Comparison of ENCODE assay signal across 8 cellular contexts in the genomic region with DNA sequence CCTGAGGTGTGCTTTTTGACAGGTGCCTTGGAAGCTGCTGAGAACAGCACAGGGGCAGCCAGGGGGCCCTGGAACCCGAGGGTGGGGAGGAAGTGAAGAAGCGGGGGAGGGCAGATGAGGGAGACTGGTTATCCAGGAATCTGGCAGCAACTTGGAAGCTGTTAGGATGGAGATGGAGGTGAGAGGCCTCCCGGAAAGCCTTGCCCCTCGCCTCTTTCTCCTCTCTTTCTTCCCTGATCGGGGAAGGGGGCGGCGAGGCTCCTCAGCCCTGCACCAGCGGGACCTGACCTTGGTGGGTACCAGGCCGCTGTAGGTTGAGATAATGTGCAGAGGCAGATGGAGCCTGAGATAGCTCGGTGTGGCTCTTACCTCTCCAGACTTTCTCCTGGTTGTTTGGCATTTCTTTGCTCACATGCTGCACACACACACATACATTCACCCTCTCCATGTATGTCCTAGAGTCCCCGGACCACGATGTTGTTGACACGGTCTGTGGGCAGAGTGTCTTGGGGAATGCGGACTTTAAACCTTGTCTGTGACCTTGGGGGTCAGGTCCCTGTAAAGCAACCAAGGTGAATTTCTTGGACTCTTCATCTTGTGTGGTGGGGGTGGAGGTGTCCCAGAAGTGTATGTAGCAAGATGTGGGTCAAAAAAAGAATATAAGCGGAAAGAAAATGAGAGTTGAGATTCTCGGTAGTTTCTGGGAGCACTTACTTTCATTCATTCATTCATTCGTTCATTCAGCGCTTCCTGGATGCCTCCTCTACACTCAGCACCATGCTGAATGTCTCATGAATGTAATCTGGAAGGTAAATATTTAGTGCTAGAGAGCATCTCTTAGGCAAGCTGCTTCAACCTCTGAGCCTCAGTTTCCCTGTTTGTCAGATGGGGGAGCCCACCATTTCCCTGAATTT. TPM values are rescaled to one million over a fixed set of nuclear protein-coding genes. Genes with fewer than 3 reads are reported as not detected.
A peak's percentile ranks its signal among the peaks of the same experiment; 100 is the strongest.
DNase-seq lines count a peak whose midpoint lies in the region; ATAC-seq and TF ChIP-seq lines count a peak whose summit lies in the region.

No MANE protein-coding gene starts in this region.

- 74% methylated on average over 18 of the region's 18 CpGs for WGBS in esophagus muscularis mucosa

- H4K20me1 ChIP-seq in PC-9 (ENCODE audit: insufficient read depth) (peaks cover 39% of the 10 kb centered on the region), osteoblast (ENCODE audit: insufficient read depth, low read length) (no peaks in the 10 kb centered on the region)

- TF ChIP-seq CTCF in GM13976 (IDR thresholded peaks at IDR 0.05; ENCODE audit: borderline replicate concordance, control extremely low read depth, extremely low read depth, insufficient read depth, missing control alignments) (no peak), PC-9 (conservative IDR thresholded peaks at IDR 0.05) (no peak), esophagus muscularis mucosa (IDR thresholded peaks at IDR 0.05) (no peak), osteoblast (IDR thresholded peaks at IDR 0.05; ENCODE audit: extremely low read depth, low read depth, low read length) (no peak), mucosa of descending colon (IDR thresholded peaks at IDR 0.05) (no peak)

- peaks cover 69% of the 10 kb centered on the region for H3K4me1 ChIP-seq in PC-9 (replicated peaks; ENCODE audit: insufficient read depth)
- peaks cover 7 to 20% (median 16%) of the 10 kb centered on the region in 4 donors for H3K4me1 ChIP-seq in esophagus muscularis mucosa
- peaks cover 14% of the 10 kb centered on the region for H3K4me1 ChIP-seq in osteoblast (ENCODE audit: insufficient read depth, low read length)
- H3K4me1 ChIP-seq in mucosa of descending colon (ENCODE audit: low read depth), result peaks cover 8% of the 10 kb centered on the region

- intact Hi-C loops in PC-9 (cut with micrococcal nuclease; ENCODE audit: unreplicated experiment) (no loop called here), esophagus muscularis mucosa (cut with DNase I) (no loop called here), mucosa of descending colon (cut with DNase I, micrococcal nuclease) (no loop called here)

- TF ChIP-seq EP300 in esophagus muscularis mucosa (IDR thresholded peaks at IDR 0.05), result no peak

- no peak for TF ChIP-seq POLR2A in esophagus muscularis mucosa (IDR thresholded peaks at IDR 0.05; ENCODE audit: low read depth)

- H3K4me3 ChIP-seq in PC-9, result peak overlapping the region; percentile 63
- H3K4me3 ChIP-seq in esophagus muscularis mucosa, result peak overlapping the region; percentile 50 to 62 (median 52)
- H3K4me3 ChIP-seq in osteoblast (ENCODE audit: insufficient read depth, low read length), result peak overlapping the region; percentile 70
- no peak overlapping the region for H3K4me3 ChIP-seq in mucosa of descending colon

- peaks cover 33% of the 10 kb centered on the region for H3F3A ChIP-seq in PC-9 (ENCODE audit: insufficient read depth, low read depth)

- H3K79me2 ChIP-seq in PC-9 (ENCODE audit: low read depth) (peaks cover 69% of the 10 kb centered on the region), osteoblast (ENCODE audit: insufficient read depth, low read length) (no peaks in the 10 kb centered on the region)

- no peak overlapping the region for H2AFZ ChIP-seq in PC-9
- H2AFZ ChIP-seq in osteoblast (ENCODE audit: low read length), result no peak overlapping the region

- H3K9me3 ChIP-seq in PC-9 (ENCODE audit: insufficient read depth, low read depth) (no peaks in the 10 kb centered on the region), esophagus muscularis mucosa (no peaks in the 10 kb centered on the region), osteoblast (ENCODE audit: low read depth, low read length) (no peaks in the 10 kb centered on the region), mucosa of descending colon (no peaks in the 10 kb centered on the region)

- CTCF ChIA-PET in PC-9 (lab: Charles Lee), result interaction anchor here (0.7 to 1.5 kb wide), 3 partner anchors 32 to 640 kb away, joined by 3 to 7 read pairs (median 4); no protein-coding TSS in a partner anchor

- POLR2A ChIA-PET in PC-9 (lab: Charles Lee; ENCODE audit: unreplicated experiment), result interaction anchor here (0.6 to 0.7 kb wide), 4 partner anchors 7 to 368 kb away, joined by 3 to 10 read pairs (median 4); no protein-coding TSS in a partner anchor

- in situ Hi-C loops in GM13976 (cut with MboI; ENCODE audit: low sequenced_read_pairs, unreplicated experiment), result no loop called here

- BruUV-seq in PC-9 (replicated peaks; lab: Mats Ljungman, UMichigan), result no TSS peak

- H3K9me2 ChIP-seq in PC-9 (ENCODE audit: insufficient read depth), result no peaks in the 10 kb centered on the region

- peak overlapping the region; percentile 96 for H3K4me2 ChIP-seq in PC-9
- peak overlapping the region; percentile 63 for H3K4me2 ChIP-seq in osteoblast (ENCODE audit: insufficient read depth, low read length)

- H3K27ac ChIP-seq in PC-9, result peak overlapping the region; percentile 30; the same call in 1 of the 2 replicates
- no peak overlapping the region for H3K27ac ChIP-seq in esophagus muscularis mucosa (replicated peaks in 1 of 4)
- H3K27ac ChIP-seq in osteoblast (ENCODE audit: low read depth, low read length), result no peak overlapping the region

- H3K27me3 ChIP-seq in PC-9 (ENCODE audit: insufficient read depth, low read depth) (no peaks in the 10 kb centered on the region), esophagus muscularis mucosa (peaks cover 2 to 45% (median 9%) of the 10 kb centered on the region in 4 donors), osteoblast (ENCODE audit: insufficient read depth, low read length) (no peaks in the 10 kb centered on the region)

- ATAC-seq in GM21381 (IDR thresholded peaks at IDR 0.05; ENCODE audit: unreplicated experiment) (no peak), mucosa of descending colon (no peak)

- H3K36me3 ChIP-seq in PC-9 (ENCODE audit: low read depth) (peaks cover 10% of the 10 kb centered on the region), esophagus muscularis mucosa (no peaks in the 10 kb centered on the region), osteoblast (ENCODE audit: insufficient read depth, low read length) (no peaks in the 10 kb centered on the region), mucosa of descending colon (ENCODE audit: low read depth) (no peaks in the 10 kb centered on the region)

- DNase-seq in GM13976 (ENCODE audit: low spot score) (peak; percentile 32), PC-9 (no peak), esophagus muscularis mucosa (ENCODE audit: extremely low spot score) (no peak), osteoblast (ENCODE audit: insufficient read length, low spot score, missing footprints) (no peak), NOMO-1 treated with DMSO at 0.1 percent for 48 hours (lab: John Stamatoyannopoulos, UW; ENCODE audit: unreplicated experiment) (no peak), mucosa of descending colon (no peak)
- no peak for DNase-seq in activated CD8-positive, alpha-beta memory T cell treated with anti-CD3 and anti-CD28 coated beads, Interleukin-2, amount 50 U/mL, for 48 hours

RNA-seq across cellular contexts. Expression of a gene that starts 1.6 kb away (rescaled TPM):
- total RNA-seq in PC-9 (2021) (79.5 and 97.7 TPM in 2 replicates), esophagus muscularis mucosa (1 to 10 TPM; 2.1 to 6.2 (median 3.2) TPM), osteoblast (0.88 and 1.4 TPM in 2 replicates), mucosa of descending colon (10 to 100 TPM; 14.7 to 37.0 (median 17.2) TPM)
